ENCODE assay signal across 3 cellular contexts in genomic region chr20:47122560-47122959, GRCh38.
TF ChIP-seq lines count a peak whose summit lies in the region.

No MANE protein-coding gene starts in this region.

TF ChIP-seq in A549, 52 proteins besides CTCF, POLR2A, EP300 and RAD21 (continued from another document and continues in another):
- TF ChIP-seq RFX5 (IDR thresholded peaks at IDR 0.05) (no peak), SREBF2 (IDR thresholded peaks at IDR 0.05) (no peak), HMGXB4 (CRISPR knock-in tag; IDR thresholded peaks at IDR 0.05; ENCODE audit: borderline replicate concordance) (no peak), RARB (CRISPR knock-in tag; IDR thresholded peaks at IDR 0.05) (no peak), CBX2 (IDR thresholded peaks at IDR 0.05; ENCODE audit: borderline replicate concordance, low read depth) (no peak), BHLHE40 (IDR thresholded peaks at IDR 0.05; ENCODE audit: low read depth, low read length) (no peak), JUN (IDR thresholded peaks at IDR 0.05) (no peak), FOSB (CRISPR knock-in tag; IDR thresholded peaks at IDR 0.05) (no peak), TP53 (CRISPR knock-in tag; IDR thresholded peaks at IDR 0.05) (no peak), RCOR1 (IDR thresholded peaks at IDR 0.05; ENCODE audit: low read depth, low read length) (no peak), KDM1A (IDR thresholded peaks at IDR 0.05; ENCODE audit: low read depth) (no peak), ESRRA (IDR thresholded peaks at IDR 0.05; ENCODE audit: borderline replicate concordance, low read length) (no peak), MAZ (IDR thresholded peaks at IDR 0.05; ENCODE audit: borderline replicate concordance, low read depth, low read length) (no peak), MYC (IDR thresholded peaks at IDR 0.05; ENCODE audit: borderline replicate concordance, low read length) (no peak), MAX (IDR thresholded peaks at IDR 0.05) (no peak), POLR2AphosphoS2 (conservative IDR thresholded peaks at IDR 0.05; ENCODE audit: low read length) (no peak), REST (IDR thresholded peaks at IDR 0.05) (no peak)

TF ChIP-seq in IMR-90, 13 proteins besides CTCF, POLR2A, EP300 and RAD21:
- TF ChIP-seq USF2 (IDR thresholded peaks at IDR 0.05; ENCODE audit: low read depth, low read length) = no peak
- no peak for TF ChIP-seq MAFK (IDR thresholded peaks at IDR 0.05; ENCODE audit: low read depth, low read length)
- TF ChIP-seq RFX5 (IDR thresholded peaks at IDR 0.05; ENCODE audit: low read depth, low read length) = no peak
- no peak for TF ChIP-seq NFE2L2 (IDR thresholded peaks at IDR 0.05; ENCODE audit: low read depth, low read length)
- TF ChIP-seq CEBPB (IDR thresholded peaks at IDR 0.05; ENCODE audit: low read depth, low read length) = no peak
- TF ChIP-seq MAZ (IDR thresholded peaks at IDR 0.05; ENCODE audit: borderline replicate concordance, low read depth, low read length) = no peak
- TF ChIP-seq BHLHE40 (IDR thresholded peaks at IDR 0.05; ENCODE audit: low read depth, low read length) = no peak
- no peak for TF ChIP-seq SMC3 (IDR thresholded peaks at IDR 0.05; ENCODE audit: low read depth, low read length)
- no peak for TF ChIP-seq FOS (IDR thresholded peaks at IDR 0.05; ENCODE audit: low read depth, low read length)
- no peak for TF ChIP-seq ELK1 (IDR thresholded peaks at IDR 0.05; ENCODE audit: borderline replicate concordance, low read depth, low read length)
- TF ChIP-seq CHD1 (IDR thresholded peaks at IDR 0.05; ENCODE audit: low read depth, low read length) = no peak
- no peak for TF ChIP-seq RCOR1 (IDR thresholded peaks at IDR 0.05; ENCODE audit: insufficient replicate concordance, low read length)
- no peak for TF ChIP-seq MXI1 (IDR thresholded peaks at IDR 0.05; ENCODE audit: borderline replicate concordance, low read depth, low read length)

TF ChIP-seq in K562, 482 proteins besides CTCF, POLR2A, EP300 and RAD21:
- TF ChIP-seq ZBTB40 (IDR thresholded peaks at IDR 0.05) = peak; percentile 93
- peak; percentile 74 for TF ChIP-seq ZBTB40 (CRISPR knock-in tag; IDR thresholded peaks at IDR 0.05)
- no peak for TF ChIP-seq ZNF282 (CRISPR knock-in tag; IDR thresholded peaks at IDR 0.05)
- no peak for TF ChIP-seq HOXB6 (CRISPR knock-in tag; IDR thresholded peaks at IDR 0.05; ENCODE audit: borderline replicate concordance)
